ENCODE assay signal across 20 cellular contexts in the genomic region with DNA sequence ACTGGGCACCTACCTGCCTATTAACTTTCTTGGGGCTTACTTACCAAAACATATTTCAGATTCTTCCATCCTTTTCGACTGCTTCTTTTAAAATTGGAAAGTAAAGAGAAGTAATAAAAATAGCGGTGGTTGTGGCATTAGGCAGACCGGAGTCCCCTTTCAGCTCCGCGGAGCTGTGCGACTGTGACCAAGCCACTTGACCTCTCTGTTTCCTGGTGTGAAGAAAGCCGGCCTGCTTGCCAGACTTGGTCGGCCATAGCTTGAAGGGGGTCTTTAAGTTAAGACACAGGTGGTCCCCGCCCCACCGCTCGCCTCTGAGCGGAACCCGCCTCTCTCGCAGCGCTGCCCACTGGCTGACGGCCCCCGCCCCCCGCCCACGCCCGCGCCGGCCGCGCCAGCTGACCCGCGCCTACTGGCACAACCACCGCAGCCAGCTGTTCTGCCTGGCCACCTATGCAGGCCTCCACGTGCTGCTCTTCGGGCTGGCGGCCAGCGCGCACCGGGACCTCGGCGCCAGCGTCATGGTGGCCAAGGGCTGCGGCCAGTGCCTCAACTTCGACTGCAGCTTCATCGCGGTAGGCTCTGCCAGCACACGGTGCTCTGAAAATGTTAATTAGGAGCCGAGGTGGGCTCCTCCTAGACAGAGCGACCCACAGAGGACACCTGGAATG. TPM values are rescaled to one million over a fixed set of nuclear protein-coding genes. Genes with fewer than 3 reads are reported as not detected.
"Had no signal": no experiment of that assay in that cellular context is flagged by ENCODE, and none has a peak within 500 bp of the region (broad histone marks: within the 10 kb centered on the region; RNA-seq: fewer than 3 reads in every experiment).

No MANE protein-coding gene starts in this region.

- ATAC-seq: activated CD8-positive, alpha-beta T cell treated with anti-CD3 and anti-CD28 coated beads for 36 hours; body of pancreas; left ventricle myocardium superior; naive thymus-derived CD8-positive, alpha-beta T cell; right cardiac atrium had no signal

- H3K27ac ChIP-seq: body of pancreas, colonic mucosa, esophagus muscularis mucosa, hepatocyte, suprapubic skin, WERI-Rb-1 had no signal

- H3K9me3 Mint-ChIP-seq: activated CD8-positive, alpha-beta T cell treated with anti-CD3 and anti-CD28 coated beads for 36 hours; activated naive CD8-positive, alpha-beta T cell treated with anti-CD3 and anti-CD28 coated beads for 36 hours; activated T-helper 1 cell treated with anti-CD3 and anti-CD28 coated beads, Interleukin-12 subunit alpha, Interleukin-12 subunit beta, Interleukin-2, Interleukin-4 antibody, amounts not matched to agents 30 ng/mL and 10 ng/mL and 1 ng/mL, durations not matched to agents 14 hours and 24 hours and 36 hours; memory B cell; naive thymus-derived CD8-positive, alpha-beta T cell; stimulated activated naive CD8-positive, alpha-beta T cell treated with anti-CD3 and anti-CD28 coated beads, Interleukin-15, Interleukin-2, amounts not matched to agents 100 ng/mL and 50 ng/mL, for 24 hours had no signal

- H3K9me3 ChIP-seq: body of pancreas, colonic mucosa, esophagus muscularis mucosa, suprapubic skin had no signal

- H3K27ac Mint-ChIP-seq: activated CD8-positive, alpha-beta T cell treated with anti-CD3 and anti-CD28 coated beads for 36 hours; activated naive CD8-positive, alpha-beta T cell treated with anti-CD3 and anti-CD28 coated beads for 36 hours; activated T-helper 1 cell treated with anti-CD3 and anti-CD28 coated beads, Interleukin-12 subunit alpha, Interleukin-12 subunit beta, Interleukin-2, Interleukin-4 antibody, amounts not matched to agents 30 ng/mL and 10 ng/mL and 1 ng/mL, durations not matched to agents 14 hours and 24 hours and 36 hours; memory B cell; naive thymus-derived CD8-positive, alpha-beta T cell; progenitor cell of endocrine pancreas; stimulated activated naive CD8-positive, alpha-beta T cell treated with anti-CD3 and anti-CD28 coated beads, Interleukin-15, Interleukin-2, amounts not matched to agents 100 ng/mL and 50 ng/mL, for 24 hours had no signal

- H3K27me3 ChIP-seq: colonic mucosa, hepatocyte had no signal

- H3K4me3 ChIP-seq: body of pancreas, colonic mucosa, esophagus muscularis mucosa, hepatocyte, suprapubic skin had no signal

- H3K4me3 Mint-ChIP-seq: activated naive CD8-positive, alpha-beta T cell treated with anti-CD3 and anti-CD28 coated beads for 36 hours; activated T-helper 1 cell treated with anti-CD3 and anti-CD28 coated beads, Interleukin-12 subunit alpha, Interleukin-12 subunit beta, Interleukin-2, Interleukin-4 antibody, amounts not matched to agents 30 ng/mL and 10 ng/mL and 1 ng/mL, durations not matched to agents 14 hours and 24 hours and 36 hours; memory B cell; stimulated activated naive CD8-positive, alpha-beta T cell treated with anti-CD3 and anti-CD28 coated beads, Interleukin-15, Interleukin-2, amounts not matched to agents 100 ng/mL and 50 ng/mL, for 24 hours had no signal

- H3K36me3 ChIP-seq: colonic mucosa, esophagus muscularis mucosa, suprapubic skin, WERI-Rb-1 had no signal

- DNase-seq: activated CD4-positive, alpha-beta T cell treated with anti-CD3 and anti-CD28 coated beads for 4 hours; activated CD8-positive, alpha-beta T cell treated with anti-CD3 and anti-CD28 coated beads for 36 hours; activated naive CD8-positive, alpha-beta T cell treated with anti-CD3 and anti-CD28 coated beads for 36 hours; amygdala; body of pancreas; central memory CD4-positive, alpha-beta T cell; colonic mucosa; left ventricle myocardium superior; naive thymus-derived CD8-positive, alpha-beta T cell; nucleus accumbens; trophoblast cell; WERI-Rb-1 had no signal

- H3K4me1 ChIP-seq: body of pancreas, colonic mucosa had no signal

- H3K36me3 Mint-ChIP-seq: activated naive CD8-positive, alpha-beta T cell treated with anti-CD3 and anti-CD28 coated beads for 36 hours; memory B cell; naive thymus-derived CD8-positive, alpha-beta T cell had no signal

RNA-seq across cellular contexts. Expression of gene NOX5, which starts 18.3 kb away (rescaled TPM):
- total RNA-seq: activated CD8-positive, alpha-beta T cell treated with anti-CD3 and anti-CD28 coated beads for 36 hours; activated naive CD8-positive, alpha-beta T cell treated with anti-CD3 and anti-CD28 coated beads for 36 hours; left ventricle myocardium superior; progenitor cell of endocrine pancreas had no signal
- polyA plus RNA-seq: hepatocyte; naive thymus-derived CD8-positive, alpha-beta T cell had no signal
